Comparison of ENCODE assay signal across 28 cellular contexts in the genomic region with DNA sequence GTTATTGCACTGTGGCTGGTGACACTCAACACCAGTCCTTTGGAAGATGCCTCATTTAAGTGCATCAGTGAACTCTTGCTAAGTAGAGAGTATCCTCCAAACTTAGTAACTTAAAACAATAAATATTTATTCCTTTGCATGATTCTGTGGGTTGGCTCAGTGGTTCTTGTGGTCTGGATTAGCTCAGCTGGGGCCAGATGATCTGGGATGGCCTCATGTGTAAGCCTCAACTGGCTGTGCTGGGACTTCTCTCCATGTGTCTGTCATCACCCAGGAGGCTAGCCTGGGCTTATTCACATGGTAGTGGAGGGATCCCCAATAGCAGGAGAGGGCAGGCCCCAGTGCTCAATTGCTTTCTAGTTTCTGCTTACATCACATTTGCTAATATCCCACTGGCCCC. TPM values are rescaled to one million over a fixed set of nuclear protein-coding genes. Genes with fewer than 3 reads are reported as not detected.
DNase-seq lines count a peak whose midpoint lies in the region; ATAC-seq, FAIRE-seq and TF ChIP-seq lines count a peak whose summit lies in the region.
"Had no signal": no experiment of that assay in that cellular context is flagged by ENCODE, and none has a peak within 500 bp of the region (broad histone marks: within the 10 kb centered on the region; RNA-seq: fewer than 3 reads in every experiment).

No MANE protein-coding gene starts in this region.

- TF ChIP-seq POLR2A in HepG2 (IDR thresholded peaks at IDR 0.05; ENCODE audit: insufficient read depth in 1 of 2, low read depth in 2 of 2, low read length in 2 of 2) (no peak), right lobe of liver (IDR thresholded peaks at IDR 0.05) (no peak), NB4 (IDR thresholded peaks at IDR 0.05; ENCODE audit: extremely low read depth, insufficient read length) (no peak), H54 (IDR thresholded peaks at IDR 0.05; ENCODE audit: low read depth, low read length) (no peak)

- in situ Hi-C loops in HepG2 (cut with HindIII; ENCODE audit: extremely low pct_ligation_motif_present, low pct_unique_long_range_greater_than_20kb): no loop called here

- H3K27me3 ChIP-seq in HepG2 (ENCODE audit: control insufficient read depth in 1 of 2, insufficient read depth in 2 of 2, low read length in 2 of 2) (no peaks in the 10 kb centered on the region), right lobe of liver (no peaks in the 10 kb centered on the region)
- H3K27me3 ChIP-seq: foreskin keratinocyte had no signal

- TF ChIP-seq RAD21 in HepG2 (CRISPR knock-in tag; IDR thresholded peaks at IDR 0.05): no peak

- intact Hi-C loops in HepG2 (cut with micrococcal nuclease; ENCODE audit: unreplicated experiment): no loop called here
- intact Hi-C loops in right lobe of liver (cut with DNase I): no loop called here

- H3K4me3 ChIP-seq in HepG2 (replicated peaks in 1 of 3; ENCODE audit: insufficient read depth in 1 of 3, low read depth in 2 of 3, low read length in 3 of 3): no peak overlapping the region
- no peak overlapping the region for H3K4me3 ChIP-seq in right lobe of liver
- H3K4me3 ChIP-seq in NB4 (ENCODE audit: low read depth, low read length): no peak overlapping the region
- H3K4me3 ChIP-seq: A549, spleen, suprapubic skin had no signal

- no peak overlapping the region for H2AFZ ChIP-seq in HepG2 (ENCODE audit: low read length)

- TF ChIP-seq CTCF in HepG2 (CRISPR knock-in tag; IDR thresholded peaks at IDR 0.05) (no peak), right lobe of liver (IDR thresholded peaks at IDR 0.05) (no peak), NB4 (IDR thresholded peaks at IDR 0.05; ENCODE audit: low read depth, low read length) (no peak)

- no peak for FAIRE-seq in HepG2 (lab: Jason Lieb, UNC)
- no peak for FAIRE-seq in H54 (lab: Jason Lieb, UNC)
- FAIRE-seq: A549, H1, urothelium cell line had no signal

- H3K4me2 ChIP-seq in HepG2 (ENCODE audit: low read depth, low read length): no peak overlapping the region
- H3K4me2 ChIP-seq: A549 had no signal

- no peaks in the 10 kb centered on the region for H4K20me1 ChIP-seq in HepG2 (ENCODE audit: insufficient read depth, low read length)

- H3K36me3 ChIP-seq in HepG2 (replicated peaks in 1 of 2; ENCODE audit: control insufficient read depth in 1 of 2, insufficient read depth in 2 of 2, low read length in 2 of 2) (peaks cover 10 to 12% of the 10 kb centered on the region in 2 experiments), right lobe of liver (peaks cover 0 to 14% (median 7%) of the 10 kb centered on the region in 4 donors)

- peak; percentile 2; the same call in 1 of the 3 replicates for ATAC-seq in HepG2
- ATAC-seq in right lobe of liver: no peak
- no peak for ATAC-seq in GM21529 (IDR thresholded peaks at IDR 0.05; ENCODE audit: unreplicated experiment)
- ATAC-seq in GM18873 (IDR thresholded peaks at IDR 0.05; ENCODE audit: low FRiP score, unreplicated experiment): no peak
- ATAC-seq: A549; activated CD4-positive, alpha-beta T cell treated with anti-CD3 and anti-CD28 coated beads for 36 hours; foreskin keratinocyte; left lobe of liver; naive thymus-derived CD4-positive, alpha-beta T cell; stimulated activated memory B cell treated with anti-CD40 and anti-IgM and Interleukin-4, amounts not matched to agents 10 μg/mL and 1 μg/mL and 100 μg/mL, for 72 hours had no signal

- CTCF ChIA-PET in HepG2 (lab: Yijun Ruan, JAX; ENCODE audit: low intra/inter-chr PET ratio, low total read pairs): no interaction called here

- H3K9me3 ChIP-seq in HepG2 (ENCODE audit: low read length) (no peaks in the 10 kb centered on the region), right lobe of liver (no peaks in the 10 kb centered on the region)
- H3K9me3 ChIP-seq: A549, spleen, suprapubic skin had no signal

- no peak overlapping the region for H3K9ac ChIP-seq in HepG2 (ENCODE audit: insufficient read depth, low read depth, low read length)

- no peak for DNase-seq in HepG2 (ENCODE audit: low spot score)
- DNase-seq in right lobe of liver: no peak
- peak; percentile 25 for DNase-seq in NB4 (ENCODE audit: low read depth)
- peak; percentile 60 for DNase-seq in fibroblast of gingiva (ENCODE audit: low read depth)
- DNase-seq in H54 (ENCODE audit: insufficient read length, low spot score): no peak
- DNase-seq in amniotic stem cell (lab: John Stamatoyannopoulos, UW): no peak
- DNase-seq: activated CD4-positive, alpha-beta T cell treated with anti-CD3 and anti-CD28 coated beads for 36 hours; activated gamma-delta T cell; foreskin keratinocyte; Karpas-422; naive thymus-derived CD4-positive, alpha-beta T cell; NCI-H1105; NCI-H1930; NCI-H2227 treated with DMSO at 0.1 percent for 48 hours; nucleus accumbens; spleen; stimulated activated CD4-positive, alpha-beta T cell treated with anti-CD3 and anti-CD28 coated beads, Interleukin-4, amount 100 ng/mL, for 1 hour had no signal

- no peaks in the 10 kb centered on the region for H3K4me1 ChIP-seq in HepG2 (ENCODE audit: insufficient read depth, low read length)
- H3K4me1 ChIP-seq in right lobe of liver: no peaks in the 10 kb centered on the region
- H3K4me1 ChIP-seq: A549, foreskin keratinocyte, spleen, suprapubic skin had no signal

- POLR2A ChIA-PET in HepG2 (lab: Yijun Ruan, JAX): no interaction called here

- H3K27ac ChIP-seq in HepG2 (ENCODE audit: extremely low read length, insufficient read depth, low read length) (no peak overlapping the region), right lobe of liver (no peak overlapping the region)
- H3K27ac ChIP-seq: A549, foreskin keratinocyte, RWPE1, spleen, suprapubic skin had no signal

- TF ChIP-seq EP300 in HepG2 (IDR thresholded peaks at IDR 0.05; ENCODE audit: low read depth in 2 of 2, low read length in 2 of 2) (no peak), HepG2 (CRISPR knock-in tag; IDR thresholded peaks at IDR 0.05; ENCODE audit: borderline replicate concordance) (no peak)

- BruUV-seq in HepG2 (replicated peaks; lab: Mats Ljungman, UMichigan): no TSS peak

- no peaks in the 10 kb centered on the region for H3K79me2 ChIP-seq in HepG2 (ENCODE audit: insufficient read depth, low read length)

TF ChIP-seq in HepG2, 621 proteins besides CTCF, POLR2A, EP300 and RAD21 (continues in another document):
- TF ChIP-seq POLR2G (IDR thresholded peaks at IDR 0.05; ENCODE audit: low read depth, low read length): no peak
- TF ChIP-seq ZNF883 (CRISPR knock-in tag; IDR thresholded peaks at IDR 0.05; ENCODE audit: not compliant biosample characterization): no peak

RNA-seq across cellular contexts. Expression of gene LRRN4, which starts 8.3 kb away (rescaled TPM):
- total RNA-seq in HepG2 (2016; rRNA removed; fragmentation: Illumina TruSeq; extraction: Trizol): 0.20 and 0.25 TPM in 2 replicates
- total RNA-seq in HepG2 (2016; cell fraction: cytosol; rRNA removed; fragmentation: Illumina TruSeq; extraction: Trizol; ENCODE audit: low read depth): not detected in 2 replicates
- 0.13 TPM in 1 of 2 replicates, not detected in the other for total RNA-seq in HepG2 (2016; cell fraction: insoluble cytoplasmic fraction; rRNA removed; fragmentation: Illumina TruSeq; extraction: Trizol)
- total RNA-seq in HepG2 (2016; cell fraction: membrane; rRNA removed; fragmentation: Illumina TruSeq; extraction: Trizol): 0.17 TPM in 1 of 2 replicates, not detected in the other
- 0.22 TPM in 1 of 2 replicates, not detected in the other for total RNA-seq in HepG2 (2016; cell fraction: nucleus; rRNA removed; fragmentation: Illumina TruSeq; extraction: Trizol)
- 0.10 and 0.15 TPM in 2 replicates for polyA plus RNA-seq in HepG2 (2011; rRNA removed)
- 0.04 and 0.15 TPM in 2 replicates for polyA plus RNA-seq in HepG2 (2011; cell fraction: cytosol; rRNA removed)
- 0.19 TPM in 2 replicates for polyA plus RNA-seq in HepG2 (2011; cell fraction: nucleus; rRNA removed)
- 0.07 and 0.11 TPM in 2 replicates for polyA plus RNA-seq in HepG2 (2012)
- 0.03 and 0.06 TPM in 2 replicates for polyA plus RNA-seq in HepG2 (2016; cell fraction: cytosol; fragmentation: Illumina TruSeq; extraction: Trizol; ENCODE audit: low read depth)
- polyA plus RNA-seq in HepG2 (2016; cell fraction: insoluble cytoplasmic fraction; fragmentation: Illumina TruSeq; extraction: Trizol; ENCODE audit: low read depth): 0.20 and 0.35 TPM in 2 replicates
- 0.07 TPM in 1 of 2 replicates, not detected in the other for polyA plus RNA-seq in HepG2 (2016; cell fraction: membrane; fragmentation: Illumina TruSeq; extraction: Trizol; ENCODE audit: low read depth)
- polyA plus RNA-seq in HepG2 (2016; cell fraction: nucleus; fragmentation: Illumina TruSeq; extraction: Trizol; ENCODE audit: insufficient read depth, low read depth): 0.28 and 0.33 TPM in 2 replicates
- 0.44 TPM in 1 of 2 replicates, not detected in the other for polyA minus RNA-seq in HepG2 (2011; rRNA and poly(A)+ RNA removed; ENCODE audit: low replicate concordance)
- 0.18 TPM in 1 of 2 replicates, not detected in the other for polyA minus RNA-seq in HepG2 (2011; cell fraction: cytosol; rRNA and poly(A)+ RNA removed)
- polyA minus RNA-seq in HepG2 (2011; cell fraction: nucleus; rRNA and poly(A)+ RNA removed): 0.12 and 0.13 TPM in 2 replicates
- under 1 TPM in 4 of 6 experiments, not detected in 2; 0.10 to 0.31 (median 0.18) TPM for total RNA-seq in right lobe of liver
- total RNA-seq: dermis microvascular lymphatic vessel endothelial cell; naive thymus-derived CD4-positive, alpha-beta T cell had no signal
- polyA plus RNA-seq: A549; CD14-positive monocyte; naive thymus-derived CD4-positive, alpha-beta T cell; spleen had no signal

RNA-seq across cellular contexts. Expression of gene CRLS1, which starts 39.6 kb away (rescaled TPM):
- total RNA-seq in HepG2 (2016; rRNA removed; fragmentation: Illumina TruSeq; extraction: Trizol): 281 and 337 TPM in 2 replicates
- 75.0 and 86.3 TPM in 2 replicates for total RNA-seq in HepG2 (2016; cell fraction: cytosol; rRNA removed; fragmentation: Illumina TruSeq; extraction: Trizol; ENCODE audit: low read depth)
- 288 and 374 TPM in 2 replicates for total RNA-seq in HepG2 (2016; cell fraction: insoluble cytoplasmic fraction; rRNA removed; fragmentation: Illumina TruSeq; extraction: Trizol)
- 243 and 244 TPM in 2 replicates for total RNA-seq in HepG2 (2016; cell fraction: membrane; rRNA removed; fragmentation: Illumina TruSeq; extraction: Trizol)
- 171 and 177 TPM in 2 replicates for total RNA-seq in HepG2 (2016; cell fraction: nucleus; rRNA removed; fragmentation: Illumina TruSeq; extraction: Trizol)
- 188 and 295 TPM in 2 replicates for polyA plus RNA-seq in HepG2 (2011; rRNA removed)
- 117 and 135 TPM in 2 replicates for polyA plus RNA-seq in HepG2 (2011; cell fraction: cytosol; rRNA removed)
- 60.7 and 71.4 TPM in 2 replicates for polyA plus RNA-seq in HepG2 (2011; cell fraction: nucleus; rRNA removed)
- 64.0 and 97.7 TPM in 2 replicates for polyA plus RNA-seq in HepG2 (2012)
- 86.8 and 106 TPM in 2 replicates for polyA plus RNA-seq in HepG2 (2016; cell fraction: cytosol; fragmentation: Illumina TruSeq; extraction: Trizol; ENCODE audit: low read depth)
- 279 and 309 TPM in 2 replicates for polyA plus RNA-seq in HepG2 (2016; cell fraction: insoluble cytoplasmic fraction; fragmentation: Illumina TruSeq; extraction: Trizol; ENCODE audit: low read depth)
- polyA plus RNA-seq in HepG2 (2016; cell fraction: membrane; fragmentation: Illumina TruSeq; extraction: Trizol; ENCODE audit: low read depth): 174 and 198 TPM in 2 replicates
- 265 and 274 TPM in 2 replicates for polyA plus RNA-seq in HepG2 (2016; cell fraction: nucleus; fragmentation: Illumina TruSeq; extraction: Trizol; ENCODE audit: insufficient read depth, low read depth)
- polyA minus RNA-seq in HepG2 (2011; rRNA and poly(A)+ RNA removed; ENCODE audit: low replicate concordance): 26.0 and 94.6 TPM in 2 replicates
- 47.1 and 47.6 TPM in 2 replicates for polyA minus RNA-seq in HepG2 (2011; cell fraction: cytosol; rRNA and poly(A)+ RNA removed)
- 58.6 and 95.4 TPM in 2 replicates for polyA minus RNA-seq in HepG2 (2011; cell fraction: nucleus; rRNA and poly(A)+ RNA removed)
- 10 to 100 TPM; 51.4 to 81.6 (median 57.3) TPM for total RNA-seq in right lobe of liver

Comparison
In these comparisons a context has a peak if more than half of its experiments do, and no peak if none do; other contexts are left out.
1. DNase-seq: peak in NB4 (single experiment) and fibroblast of gingiva (single experiment); none in HepG2 (single experiment), right lobe of liver (0 of 3), H54 (single experiment) and amniotic stem cell (single experiment).